In the genomic region with DNA sequence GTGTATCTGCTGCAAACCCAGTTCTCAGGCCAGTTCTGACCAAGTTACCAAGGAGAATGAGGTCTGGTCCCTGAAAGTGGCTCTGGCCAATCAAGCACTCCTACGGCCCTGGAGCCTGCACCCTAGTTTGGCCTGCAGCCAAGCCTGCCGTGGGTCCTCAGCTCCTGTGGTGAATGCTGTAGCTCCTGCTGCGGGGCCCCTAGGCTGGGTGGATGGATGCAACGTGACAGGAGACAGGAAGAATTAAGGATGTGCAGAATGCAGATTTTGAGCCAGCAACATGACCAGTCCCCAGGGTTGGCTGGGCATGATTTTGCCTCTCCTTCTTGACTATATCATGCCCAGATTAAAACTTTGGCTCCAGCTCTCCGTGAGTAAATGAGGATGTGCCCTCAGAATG, we compare ENCODE assay signal across 18 cellular contexts.
DNase-seq lines count a peak whose midpoint lies in the region; ATAC-seq and TF ChIP-seq lines count a peak whose summit lies in the region.
"Had no signal": no experiment of that assay in that cellular context is flagged by ENCODE, and none has a peak within 500 bp of the region (broad histone marks: within the 10 kb centered on the region; RNA-seq: fewer than 3 reads in every experiment).

No MANE protein-coding gene starts in this region.

- H3K27me3 Mint-ChIP-seq in mesothelial cell of epicardium (ENCODE audit: low read depth): no peaks in the 10 kb centered on the region

- peaks cover 16% of the 10 kb centered on the region for H3K36me3 Mint-ChIP-seq in mesothelial cell of epicardium

- WGBS in right cardiac atrium: 47% methylated on average over 5 of the region's 5 CpGs
- WGBS in heart right ventricle, 2 donors: 44 to 67% methylated on average over 5 of the region's 5 CpGs

- H3K9me3 Mint-ChIP-seq in mesothelial cell of epicardium: no peaks in the 10 kb centered on the region
- H3K9me3 Mint-ChIP-seq: GM23338 had no signal

- intact Hi-C loops in right cardiac atrium (cut with DNase I): loop anchor here in 1 of 4 donors (5.0 kb wide), 1 partner anchor 74 kb away; no protein-coding TSS in a partner anchor
- intact Hi-C loops in heart right ventricle (cut with DNase I): loop anchor here in 2 of 10 donors (5.0 kb wide), 2 partner anchors 66 to 69 kb away; no protein-coding TSS in a partner anchor
- intact Hi-C loops in upper lobe of right lung (cut with DNase I): no loop called here
- intact Hi-C loops in tibial artery (cut with DNase I; ENCODE audit: low total_unique reads): no loop called here

- DNase-seq in right cardiac atrium: peak in 2 of 3 donors; percentile 79 to 82
- no peak for DNase-seq in heart right ventricle
- peak; percentile 51 for DNase-seq in NCI-H69 (lab: John Stamatoyannopoulos, UW)
- no peak for DNase-seq in mesothelial cell of epicardium (ENCODE audit: low spot score in 2 of 2, unreplicated experiment in 2 of 2)
- DNase-seq in upper lobe of right lung: peak; percentile 57
- DNase-seq in tibial artery: no peak
- no peak for DNase-seq in NCI-H82 treated with DMSO at 0.1 percent for 48 hours (lab: John Stamatoyannopoulos, UW; ENCODE audit: unreplicated experiment)
- DNase-seq in DMS 273 treated with DMSO at 0.1 percent for 48 hours (lab: John Stamatoyannopoulos, UW): no peak
- DNase-seq: HCEC 1CT, NCI-H2029 treated with DMSO at 0.1 percent for 48 hours, NCI-H2171, NCI-H748 treated with DMSO at 0.1 percent for 48 hours, RPMI8226, SW 1271, T-helper 2 cell had no signal

- peak overlapping the region; percentile 36 for H3K27ac ChIP-seq in right cardiac atrium (ENCODE audit: low read length)
- H3K27ac ChIP-seq in heart right ventricle: no peak overlapping the region
- H3K27ac ChIP-seq in upper lobe of right lung: no peak overlapping the region
- no peak overlapping the region for H3K27ac ChIP-seq in tibial artery
- H3K27ac ChIP-seq: C4-2B had no signal

- H3K4me1 ChIP-seq in right cardiac atrium (ENCODE audit: control insufficient read depth, insufficient read depth, low read length) (peaks cover 18% of the 10 kb centered on the region), heart right ventricle (peaks cover 22 to 62% (median 53%) of the 10 kb centered on the region in 9 donors), upper lobe of right lung (peaks cover 22% of the 10 kb centered on the region), tibial artery (peaks cover 0 to 57% (median 32%) of the 10 kb centered on the region in 4 donors)

- H3K4me1 Mint-ChIP-seq in mesothelial cell of epicardium: peaks cover 62% of the 10 kb centered on the region

- peak in 1 of 2 donors; percentile 9 for ATAC-seq in right cardiac atrium
- no peak for ATAC-seq in heart right ventricle
- no peak for ATAC-seq in upper lobe of right lung
- ATAC-seq: A549, GM23338 had no signal

- H3K4me3 Mint-ChIP-seq in mesothelial cell of epicardium: no peak overlapping the region
- H3K4me3 Mint-ChIP-seq: GM23338 had no signal

- H3K36me3 ChIP-seq in heart right ventricle (peaks cover 0 to 12% (median 0%) of the 10 kb centered on the region in 9 donors), upper lobe of right lung (no peaks in the 10 kb centered on the region), tibial artery (peaks cover 0 to 16% (median 12%) of the 10 kb centered on the region in 3 donors)

- H3K27me3 ChIP-seq in right cardiac atrium (ENCODE audit: control insufficient read depth, insufficient read depth): no peaks in the 10 kb centered on the region
- no peaks in the 10 kb centered on the region for H3K27me3 ChIP-seq in heart right ventricle
- no peaks in the 10 kb centered on the region for H3K27me3 ChIP-seq in upper lobe of right lung
- H3K27me3 ChIP-seq in tibial artery: no peaks in the 10 kb centered on the region

- H3K9me3 ChIP-seq in right cardiac atrium (ENCODE audit: control insufficient read depth, low read length) (no peaks in the 10 kb centered on the region), heart right ventricle (no peaks in the 10 kb centered on the region), upper lobe of right lung (no peaks in the 10 kb centered on the region), tibial artery (no peaks in the 10 kb centered on the region)
- H3K9me3 ChIP-seq: A549 had no signal

- no peak for TF ChIP-seq CTCF in heart right ventricle (IDR thresholded peaks at IDR 0.05)
- no peak for TF ChIP-seq CTCF in mesothelial cell of epicardium (IDR thresholded peaks at IDR 0.05; ENCODE audit: unreplicated experiment)
- TF ChIP-seq CTCF in upper lobe of right lung (IDR thresholded peaks at IDR 0.05): no peak
- no peak for TF ChIP-seq CTCF in tibial artery (IDR thresholded peaks at IDR 0.05)

- peak overlapping the region; percentile 78 for H3K27ac Mint-ChIP-seq in mesothelial cell of epicardium
- H3K27ac Mint-ChIP-seq: GM23338 had no signal

- no peak overlapping the region for H3K4me3 ChIP-seq in right cardiac atrium (ENCODE audit: low read length)
- no peak overlapping the region for H3K4me3 ChIP-seq in heart right ventricle
- no peak overlapping the region for H3K4me3 ChIP-seq in upper lobe of right lung
- H3K4me3 ChIP-seq in tibial artery: no peak overlapping the region
- H3K4me3 ChIP-seq: A549, GM23338 had no signal

Comparison
In these comparisons a context has a peak if more than half of its experiments do, and no peak if none do; other contexts are left out.
1. DNase-seq: peak in right cardiac atrium (2 of 3), NCI-H69 (single experiment) and upper lobe of right lung (single experiment); none in heart right ventricle (0 of 2), mesothelial cell of epicardium (0 of 2), tibial artery (0 of 2), NCI-H82 treated with DMSO at 0.1 percent for 48 hours (single experiment) and DMS 273 treated with DMSO at 0.1 percent for 48 hours (single experiment).